ENCODE assay signal across 18 cellular contexts in the genomic region with DNA sequence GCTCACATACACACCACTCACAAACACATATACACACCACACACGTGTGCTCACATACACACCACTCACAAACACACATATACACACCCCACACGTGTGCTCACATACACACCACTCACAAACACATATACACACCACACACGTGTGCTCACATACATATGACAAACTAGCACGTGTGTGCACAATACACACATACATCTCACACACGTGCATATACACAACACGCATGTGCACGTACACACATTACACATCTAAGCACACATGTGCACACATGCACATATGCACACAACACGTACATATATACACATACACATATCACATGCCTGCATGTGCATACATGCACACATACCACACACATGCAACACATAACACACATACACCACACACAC.
DNase-seq lines count a peak whose midpoint lies in the region; ATAC-seq, FAIRE-seq and TF ChIP-seq lines count a peak whose summit lies in the region.
"Had no signal": no experiment of that assay in that cellular context is flagged by ENCODE, and none has a peak within 500 bp of the region (broad histone marks: within the 10 kb centered on the region; RNA-seq: fewer than 3 reads in every experiment).

No MANE protein-coding gene starts in this region.

- H4K8ac ChIP-seq in neuronal stem cell (ENCODE audit: low read depth, low read length): no peak overlapping the region

- H2BK12ac ChIP-seq in neuronal stem cell (ENCODE audit: low read length): no peak overlapping the region

- H3K9ac ChIP-seq in neuronal stem cell (ENCODE audit: low read depth, low read length, poor library complexity): peak overlapping the region; percentile 54
- H3K9ac ChIP-seq: BLaER1 had no signal

- peaks cover 0 to 3% (median 0%) of the 10 kb centered on the region in 5 donors for H3K27me3 Mint-ChIP-seq in naive thymus-derived CD4-positive, alpha-beta T cell

- H3K14ac ChIP-seq in neuronal stem cell (ENCODE audit: low read length): no peak overlapping the region

- intact Hi-C loops in Right ventricle myocardium inferior (cut with DNase I): no loop called here
- intact Hi-C loops in naive thymus-derived CD4-positive, alpha-beta T cell (cut with micrococcal nuclease): no loop called here

- no peak overlapping the region for H3K27ac Mint-ChIP-seq in naive thymus-derived CD4-positive, alpha-beta T cell
- H3K27ac Mint-ChIP-seq: CD14-positive monocyte; CD4-positive, alpha-beta memory T cell; H9 had no signal

- H3K9me3 Mint-ChIP-seq in naive thymus-derived CD4-positive, alpha-beta T cell: peaks cover 0 to 2% (median 0%) of the 10 kb centered on the region in 11 donors
- H3K9me3 Mint-ChIP-seq: CD4-positive, alpha-beta memory T cell had no signal

- TF ChIP-seq CTCF in bronchial epithelial cell (IDR thresholded peaks at IDR 0.05; ENCODE audit: insufficient read depth, low read length, severe bottlenecking): no peak

- no peaks in the 10 kb centered on the region for H3K79me1 ChIP-seq in neuronal stem cell (ENCODE audit: low read depth, low read length)

- peaks cover 0 to 1% (median 0%) of the 10 kb centered on the region in 7 donors for H3K4me1 Mint-ChIP-seq in naive thymus-derived CD4-positive, alpha-beta T cell
- H3K4me1 Mint-ChIP-seq: CD14-positive monocyte; CD4-positive, alpha-beta memory T cell had no signal

- H2BK5ac ChIP-seq in neuronal stem cell (ENCODE audit: low read length): no peak overlapping the region

- H3K4me3 Mint-ChIP-seq in naive thymus-derived CD4-positive, alpha-beta T cell: no peak overlapping the region
- H3K4me3 Mint-ChIP-seq: CD14-positive monocyte; CD4-positive, alpha-beta memory T cell; H9 had no signal

- H2AK5ac ChIP-seq in neuronal stem cell (ENCODE audit: low read depth, low read length): no peak overlapping the region

- H3K9me3 ChIP-seq in neuronal stem cell (replicated peaks in 1 of 2; ENCODE audit: control insufficient read depth in 2 of 2, insufficient read depth in 1 of 2, low read depth in 1 of 2, low read length in 2 of 2): peaks cover 0 to 10% of the 10 kb centered on the region in 2 donors
- no peaks in the 10 kb centered on the region for H3K9me3 ChIP-seq in naive thymus-derived CD4-positive, alpha-beta T cell (ENCODE audit: control insufficient read depth in 2 of 3, low read length in 3 of 3)
- H3K9me3 ChIP-seq: A549, BLaER1 had no signal

- WGBS in neuronal stem cell (ENCODE audit: extremely low coverage in 2 of 2, insufficient read length in 2 of 2, insufficient replicate concordance in 1 of 2), 2 donors: 100% methylated on average over 2 of the region's 8 CpGs; no CpG with 5 or more reads in 1 of the 2 donors

- H3K36me3 Mint-ChIP-seq in naive thymus-derived CD4-positive, alpha-beta T cell: no peaks in the 10 kb centered on the region
- H3K36me3 Mint-ChIP-seq: CD14-positive monocyte; CD4-positive, alpha-beta memory T cell had no signal

- POLR2A ChIA-PET in naive thymus-derived CD4-positive, alpha-beta T cell (lab: Charles Lee): no interaction called here

- peak; percentile 81 for FAIRE-seq in bronchial epithelial cell (lab: Jason Lieb, UNC)
- FAIRE-seq: A549 had no signal

- no peak overlapping the region for H3K23ac ChIP-seq in neuronal stem cell (ENCODE audit: low read depth, low read length, poor library complexity)

- H3K4me1 ChIP-seq in neuronal stem cell (ENCODE audit: control insufficient read depth in 2 of 2, insufficient read depth in 1 of 2, low read depth in 1 of 2, low read length in 2 of 2): peaks cover 0 to 5% of the 10 kb centered on the region in 2 donors
- no peaks in the 10 kb centered on the region for H3K4me1 ChIP-seq in naive thymus-derived CD4-positive, alpha-beta T cell (ENCODE audit: control insufficient read depth in 2 of 2, insufficient read depth in 2 of 2, low read length in 2 of 2)
- H3K4me1 ChIP-seq: A549, BLaER1 had no signal

- no peak for ATAC-seq in Right ventricle myocardium inferior
- ATAC-seq in naive thymus-derived CD4-positive, alpha-beta T cell: no peak
- ATAC-seq: A549 had no signal

- H3K18ac ChIP-seq in neuronal stem cell (ENCODE audit: low read length): no peak overlapping the region

- H3K4me2 ChIP-seq in neuronal stem cell (ENCODE audit: insufficient read depth, low read length, poor library complexity, severe bottlenecking): no peak overlapping the region
- H3K4me2 ChIP-seq: A549, BLaER1 had no signal

- H3K36me3 ChIP-seq in bronchial epithelial cell (ENCODE audit: control insufficient read depth, insufficient read depth, low read length) (no peaks in the 10 kb centered on the region), neuronal stem cell (replicated peaks in 1 of 2; ENCODE audit: control insufficient read depth in 2 of 2, insufficient read depth in 2 of 2, low read length in 2 of 2) (peaks cover 0 to 3% of the 10 kb centered on the region in 2 donors)
- no peaks in the 10 kb centered on the region for H3K36me3 ChIP-seq in naive thymus-derived CD4-positive, alpha-beta T cell (ENCODE audit: control insufficient read depth in 2 of 3, insufficient read depth in 3 of 3, low read length in 3 of 3)
- H3K36me3 ChIP-seq: BLaER1 had no signal

- DNase-seq in activated effector memory CD4-positive, alpha-beta T cell treated with anti-CD3 and anti-CD28 coated beads, Interleukin-2, amount 50 U/mL, for 16 hours: peak; percentile 12
- no peak for DNase-seq in activated effector memory CD4-positive, alpha-beta T cell treated with Interleukin-2 at 50 U/mL for 16 hours
- DNase-seq in bronchial epithelial cell (ENCODE audit: low read depth): no peak
- no peak for DNase-seq in neuronal stem cell (ENCODE audit: low spot score)
- no peak for DNase-seq in Right ventricle myocardium inferior (ENCODE audit: missing footprints)
- no peak for DNase-seq in NCI-H187 treated with DMSO at 0.1 percent for 48 hours (lab: John Stamatoyannopoulos, UW)
- no peak for DNase-seq in naive thymus-derived CD4-positive, alpha-beta T cell
- DNase-seq: CD4-positive, alpha-beta memory T cell; DMS153; DMS79; GDM1; GOT3; H9; KBM-7 had no signal

- no peak overlapping the region for H2BK15ac ChIP-seq in neuronal stem cell (ENCODE audit: low read length)

- no peak overlapping the region for H3K27ac ChIP-seq in neuronal stem cell (replicated peaks; ENCODE audit: low read length)
- no peak overlapping the region for H3K27ac ChIP-seq in naive thymus-derived CD4-positive, alpha-beta T cell (ENCODE audit: low read depth, low read length)
- H3K27ac ChIP-seq: 22Rv1, A549, BLaER1 had no signal

- H3K4me3 ChIP-seq in bronchial epithelial cell (ENCODE audit: low read depth, low read length) (no peak overlapping the region), neuronal stem cell (ENCODE audit: low read length in 2 of 2) (peak overlapping the region in 1 of 2 donors; percentile 70)
- no peak overlapping the region for H3K4me3 ChIP-seq in naive thymus-derived CD4-positive, alpha-beta T cell (ENCODE audit: low read length)
- H3K4me3 ChIP-seq: A549, BLaER1 had no signal

- H4K91ac ChIP-seq in neuronal stem cell (ENCODE audit: low read depth, low read length, poor library complexity): no peak overlapping the region

- no peak overlapping the region for H3K4ac ChIP-seq in neuronal stem cell (ENCODE audit: low read length)

- no peak overlapping the region for H2BK120ac ChIP-seq in neuronal stem cell (ENCODE audit: low read depth, low read length)

- CTCF ChIA-PET in naive thymus-derived CD4-positive, alpha-beta T cell (lab: Charles Lee): no interaction called here

- H3K27me3 ChIP-seq in bronchial epithelial cell (ENCODE audit: control insufficient read depth, insufficient read depth, low read length) (no peaks in the 10 kb centered on the region), neuronal stem cell (ENCODE audit: control insufficient read depth in 3 of 3, insufficient read depth in 3 of 3, low read depth in 1 of 3, low read length in 3 of 3) (no peaks in the 10 kb centered on the region)
- no peaks in the 10 kb centered on the region for H3K27me3 ChIP-seq in naive thymus-derived CD4-positive, alpha-beta T cell (ENCODE audit: control insufficient read depth in 2 of 2, insufficient read depth in 2 of 2, low read length in 2 of 2)
- H3K27me3 ChIP-seq: BLaER1 had no signal

- H2AFZ ChIP-seq in neuronal stem cell (ENCODE audit: low read length): no peak overlapping the region
